Comparison of ENCODE assay signal across 9 cellular contexts in the genomic region with DNA sequence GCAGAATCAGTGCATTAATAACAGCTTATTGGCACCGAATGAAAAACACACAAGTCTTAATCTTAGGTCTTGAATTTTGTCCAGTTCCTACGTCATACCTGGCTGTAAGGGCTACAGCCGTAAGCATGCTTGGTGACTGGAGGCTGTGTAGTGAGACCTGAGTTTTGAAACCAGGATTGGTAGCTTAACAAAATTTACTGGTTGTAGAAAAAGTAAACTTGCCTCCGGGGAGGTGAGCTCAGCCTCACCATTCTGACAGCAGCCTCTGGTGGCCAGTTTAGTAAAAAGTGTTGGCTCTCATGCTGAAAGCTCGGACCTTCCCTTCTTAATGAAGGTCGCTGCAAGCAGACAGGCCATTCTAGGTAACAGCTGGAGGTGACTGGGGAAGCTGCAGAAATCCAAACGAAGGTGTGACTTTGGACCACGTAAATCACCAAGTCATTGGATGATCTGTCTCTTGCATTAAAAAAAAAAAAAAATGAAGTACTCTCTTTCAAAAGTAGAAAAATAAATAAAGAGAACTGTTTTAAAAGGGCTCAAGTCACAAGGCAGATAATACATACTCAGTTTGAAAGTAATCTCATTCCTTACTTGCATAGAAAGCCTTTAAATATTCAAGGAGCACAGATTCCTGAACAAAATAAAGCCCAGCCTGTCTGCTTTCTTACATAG. TPM values are rescaled to one million over a fixed set of nuclear protein-coding genes. Genes with fewer than 3 reads are reported as not detected.
DNase-seq lines count a peak whose midpoint lies in the region; ATAC-seq and TF ChIP-seq lines count a peak whose summit lies in the region.
"Had no signal": no experiment of that assay in that cellular context is flagged by ENCODE, and none has a peak within 500 bp of the region (broad histone marks: within the 10 kb centered on the region; RNA-seq: fewer than 3 reads in every experiment).

No MANE protein-coding gene starts in this region.

- in situ Hi-C loops in G401 (cut with HindIII; ENCODE audit: low sequenced_read_pairs): no loop called here

- WGBS in esophagus muscularis mucosa: 71% methylated on average over 8 of the region's 8 CpGs

- intact Hi-C loops in esophagus muscularis mucosa (cut with DNase I): no loop called here
- intact Hi-C loops in ascending aorta (cut with DNase I): no loop called here

- no peak for ATAC-seq in HG03520 (IDR thresholded peaks at IDR 0.05; ENCODE audit: unreplicated experiment)

- H3K36me3 Mint-ChIP-seq in nephron progenitor cell (ENCODE audit: low read depth): no peaks in the 10 kb centered on the region

- peaks cover 4% of the 10 kb centered on the region for H3K27me3 Mint-ChIP-seq in nephron progenitor cell (ENCODE audit: low read depth, poor library complexity)
- H3K27me3 Mint-ChIP-seq: dendritic cell treated with granulocyte-macrophage colony-stimulating factor and Interleukin-4, amounts not matched to agents 40 ng/mL and 50 ng/mL, for 4 days had no signal

- H3K36me3 ChIP-seq in NT2/D1 (ENCODE audit: insufficient read depth, insufficient read length, low read length) (no peaks in the 10 kb centered on the region), esophagus muscularis mucosa (peaks cover 0 to 4% (median 0%) of the 10 kb centered on the region in 4 donors), ascending aorta (no peaks in the 10 kb centered on the region)

- peak; percentile 51 for DNase-seq in G401 (ENCODE audit: low spot score)
- peak; percentile 71 for DNase-seq in NT2/D1 (ENCODE audit: low read depth, low spot score)
- DNase-seq in esophagus muscularis mucosa (ENCODE audit: extremely low spot score): no peak
- no peak for DNase-seq in nephron progenitor cell
- DNase-seq in ascending aorta (ENCODE audit: low spot score in 2 of 2): no peak
- DNase-seq in activated naive CD4-positive, alpha-beta T cell treated with anti-CD3 and anti-CD28 coated beads, Interleukin-2, amount 50 U/mL, for 16 hours: no peak
- no peak for DNase-seq in NCI-H345 treated with DMSO at 0.1 percent for 48 hours (lab: John Stamatoyannopoulos, UW; ENCODE audit: unreplicated experiment)

- TF ChIP-seq EP300 in esophagus muscularis mucosa (IDR thresholded peaks at IDR 0.05): no peak

- H3K27ac ChIP-seq in esophagus muscularis mucosa (replicated peaks in 1 of 4) (no peak overlapping the region), ascending aorta (no peak overlapping the region)

- H3K4me1 ChIP-seq in NT2/D1 (ENCODE audit: insufficient read depth, insufficient read length) (peaks cover 21% of the 10 kb centered on the region), esophagus muscularis mucosa (peaks cover 7 to 19% (median 16%) of the 10 kb centered on the region in 4 donors), ascending aorta (no peaks in the 10 kb centered on the region)

- H3K4me3 ChIP-seq in NT2/D1 (ENCODE audit: insufficient read length, low read depth) (no peak overlapping the region), esophagus muscularis mucosa (no peak overlapping the region), ascending aorta (no peak overlapping the region)

- H3K27me3 ChIP-seq in NT2/D1 (ENCODE audit: insufficient read depth, insufficient read length) (no peaks in the 10 kb centered on the region), esophagus muscularis mucosa (no peaks in the 10 kb centered on the region), ascending aorta (no peaks in the 10 kb centered on the region)

- peak overlapping the region; percentile 46 for H3K27ac Mint-ChIP-seq in nephron progenitor cell
- H3K27ac Mint-ChIP-seq: dendritic cell treated with granulocyte-macrophage colony-stimulating factor and Interleukin-4, amounts not matched to agents 40 ng/mL and 50 ng/mL, for 4 days had no signal

- TF ChIP-seq CTCF in esophagus muscularis mucosa (IDR thresholded peaks at IDR 0.05): peak; percentile 29 to 39 (median 31)
- peak; percentile 41 for TF ChIP-seq CTCF in nephron progenitor cell (IDR thresholded peaks at IDR 0.05)
- TF ChIP-seq CTCF in ascending aorta (IDR thresholded peaks at IDR 0.05): peak in 1 of 3 experiments; percentile 28

- peaks cover 46% of the 10 kb centered on the region for H3K4me1 Mint-ChIP-seq in nephron progenitor cell

- no peaks in the 10 kb centered on the region for H3K9me3 ChIP-seq in NT2/D1 (ENCODE audit: insufficient read depth, low read length)
- no peaks in the 10 kb centered on the region for H3K9me3 ChIP-seq in esophagus muscularis mucosa
- no peaks in the 10 kb centered on the region for H3K9me3 ChIP-seq in ascending aorta

- H3K4me3 Mint-ChIP-seq in nephron progenitor cell: no peak overlapping the region
- H3K4me3 Mint-ChIP-seq: dendritic cell treated with granulocyte-macrophage colony-stimulating factor and Interleukin-4, amounts not matched to agents 40 ng/mL and 50 ng/mL, for 4 days had no signal

- TF ChIP-seq POLR2A in esophagus muscularis mucosa (IDR thresholded peaks at IDR 0.05; ENCODE audit: low read depth): no peak

- no peaks in the 10 kb centered on the region for H3K9me3 Mint-ChIP-seq in nephron progenitor cell
- H3K9me3 Mint-ChIP-seq: dendritic cell treated with granulocyte-macrophage colony-stimulating factor and Interleukin-4, amounts not matched to agents 40 ng/mL and 50 ng/mL, for 4 days had no signal

- H3K9ac ChIP-seq in NT2/D1 (ENCODE audit: insufficient read length, low read depth): peak overlapping the region; percentile 8

RNA-seq across cellular contexts. Expression of gene HLCS, which starts 48.8 kb away (rescaled TPM):
- 6.0 and 18.9 TPM in 2 replicates for total RNA-seq in G401 (2014; rRNA removed; shearing (Covaris generic))
- total RNA-seq in esophagus muscularis mucosa (10 to 100 TPM; 15.9 to 25.3 (median 22.0) TPM), ascending aorta (10.7 TPM)

Comparison
In these comparisons a context has a peak if more than half of its experiments do, and no peak if none do; other contexts are left out.
1. DNase-seq: peak in G401 (single experiment) and NT2/D1 (single experiment); none in esophagus muscularis mucosa (single experiment), nephron progenitor cell (single experiment), ascending aorta (0 of 2), activated naive CD4-positive, alpha-beta T cell treated with anti-CD3 and anti-CD28 coated beads, Interleukin-2, amount 50 U/mL, for 16 hours (single experiment) and NCI-H345 treated with DMSO at 0.1 percent for 48 hours (single experiment).